In genomic region chr12:113052326-113052725, GRCh38 we compare ENCODE assay signal across 17 cellular contexts.
"Had no signal": no experiment of that assay in that cellular context is flagged by ENCODE, and none has a peak within 500 bp of the region (broad histone marks: within the 10 kb centered on the region; RNA-seq: fewer than 3 reads in every experiment).

No MANE protein-coding gene starts in this region.

- DNase-seq: activated CD4-positive, alpha-beta T cell treated with anti-CD3 and anti-CD28 coated beads for 48 hours; activated CD8-positive, alpha-beta memory T cell treated with anti-CD3 and anti-CD28 coated beads, Interleukin-2, amount 50 U/mL, for 4 hours; activated CD8-positive, alpha-beta T cell treated with anti-CD3 and anti-CD28 coated beads for 36 hours; activated gamma-delta T cell treated with Interleukin-2 at 50 U/mL for 16 hours; activated T-cell treated with anti-CD3 and anti-CD28 coated beads, Interleukin-2, amount 50 U/mL, for 48 hours; amniotic stem cell; central memory CD4-positive, alpha-beta T cell; colonic mucosa; islet precursor cell; midbrain; nucleus accumbens; stimulated activated CD4-positive, alpha-beta T cell treated with anti-CD3 and anti-CD28 coated beads, Interleukin-4, amount 100 ng/mL, for 1 hour; stimulated activated naive CD4-positive, alpha-beta T cell; T-helper 2 cell; upper lobe of left lung had no signal

- H3K27me3 Mint-ChIP-seq: activated naive CD8-positive, alpha-beta T cell had no signal

- H3K36me3 Mint-ChIP-seq: activated naive CD8-positive, alpha-beta T cell had no signal

- H3K9me3 ChIP-seq: colonic mucosa, upper lobe of left lung had no signal

- ATAC-seq: activated CD8-positive, alpha-beta T cell treated with anti-CD3 and anti-CD28 coated beads for 36 hours; esophagus mucosa had no signal

- H3K4me1 ChIP-seq: colonic mucosa had no signal

- H3K9me3 Mint-ChIP-seq: activated CD8-positive, alpha-beta T cell treated with anti-CD3 and anti-CD28 coated beads for 36 hours had no signal

- H3K4me3 Mint-ChIP-seq: activated CD8-positive, alpha-beta T cell treated with anti-CD3 and anti-CD28 coated beads for 36 hours; activated naive CD8-positive, alpha-beta T cell had no signal

- H3K36me3 ChIP-seq: colonic mucosa, upper lobe of left lung had no signal

- H3K4me3 ChIP-seq: colonic mucosa, upper lobe of left lung had no signal

- H3K27ac Mint-ChIP-seq: activated CD8-positive, alpha-beta T cell treated with anti-CD3 and anti-CD28 coated beads for 36 hours; activated naive CD8-positive, alpha-beta T cell had no signal

- H3K27ac ChIP-seq: colonic mucosa, upper lobe of left lung had no signal
